16 cellular contexts compared by ENCODE assay signal in genomic region chr10:11183000-11183399, GRCh38.
DNase-seq lines count a peak whose midpoint lies in the region; ATAC-seq and TF ChIP-seq lines count a peak whose summit lies in the region.
"Had no signal": no experiment of that assay in that cellular context is flagged by ENCODE, and none has a peak within 500 bp of the region (broad histone marks: within the 10 kb centered on the region; RNA-seq: fewer than 3 reads in every experiment).

No MANE protein-coding gene starts in this region.

- in situ Hi-C loops in brain microvascular endothelial cell (cut with HindIII; ENCODE audit: low pct_ligation_motif_present, low sequenced_read_pairs): no loop called here

- H3K27ac ChIP-seq in psoas muscle: no peak overlapping the region
- no peak overlapping the region for H3K27ac ChIP-seq in brain microvascular endothelial cell
- H3K27ac ChIP-seq in osteoblast (ENCODE audit: low read depth, low read length): no peak overlapping the region

- WGBS in psoas muscle, 3 donors: 44 to 78% (median 53%) methylated on average over 3 of the region's 3 CpGs

- peaks cover 39% of the 10 kb centered on the region for H3K4me1 ChIP-seq in psoas muscle
- H3K4me1 ChIP-seq in osteoblast (ENCODE audit: insufficient read depth, low read length): no peaks in the 10 kb centered on the region

- H3K4me1 Mint-ChIP-seq in activated T-cell treated with anti-CD3 and anti-CD28 coated beads, Interleukin-2, amount 50 U/mL, for 72 hours (ENCODE audit: low read depth): peaks cover 69% of the 10 kb centered on the region
- H3K4me1 Mint-ChIP-seq in activated naive CD8-positive, alpha-beta T cell treated with anti-CD3 and anti-CD28 coated beads for 36 hours: peaks cover 80% of the 10 kb centered on the region

- no peaks in the 10 kb centered on the region for H3K27me3 ChIP-seq in psoas muscle (ENCODE audit: insufficient read depth in 3 of 3, low read length in 2 of 3)
- no peaks in the 10 kb centered on the region for H3K27me3 ChIP-seq in brain microvascular endothelial cell (replicated peaks)
- H3K27me3 ChIP-seq in osteoblast (ENCODE audit: insufficient read depth, low read length): no peaks in the 10 kb centered on the region

- H3K9me3 ChIP-seq in psoas muscle (no peaks in the 10 kb centered on the region), osteoblast (ENCODE audit: low read depth, low read length) (no peaks in the 10 kb centered on the region)

- no peaks in the 10 kb centered on the region for H3K79me2 ChIP-seq in osteoblast (ENCODE audit: insufficient read depth, low read length)

- H3K36me3 Mint-ChIP-seq in activated T-cell treated with anti-CD3 and anti-CD28 coated beads, Interleukin-2, amount 50 U/mL, for 72 hours (ENCODE audit: insufficient read depth in 2 of 2): peaks cover 36 to 47% of the 10 kb centered on the region in 2 donors
- peaks cover 89% of the 10 kb centered on the region for H3K36me3 Mint-ChIP-seq in activated naive CD8-positive, alpha-beta T cell treated with anti-CD3 and anti-CD28 coated beads for 36 hours

- peak overlapping the region; percentile 50 to 52 for H3K4me3 Mint-ChIP-seq in activated T-cell treated with anti-CD3 and anti-CD28 coated beads, Interleukin-2, amount 50 U/mL, for 72 hours
- peak overlapping the region; percentile 24 for H3K4me3 Mint-ChIP-seq in activated naive CD8-positive, alpha-beta T cell treated with anti-CD3 and anti-CD28 coated beads for 36 hours

- DNase-seq in activated T-cell treated with anti-CD3 and anti-CD28 coated beads, Interleukin-2, amount 50 U/mL, for 72 hours: no peak
- no peak for DNase-seq in activated T-cell treated with anti-CD3 and anti-CD28 coated beads, Interleukin-2, amount 50 U/mL, for 48 hours
- peak; percentile 47 for DNase-seq in Kasumi-1 (lab: John Stamatoyannopoulos, UW)
- DNase-seq in activated naive CD8-positive, alpha-beta T cell treated with anti-CD3 and anti-CD28 coated beads for 36 hours: no peak
- no peak for DNase-seq in psoas muscle
- no peak for DNase-seq in brain microvascular endothelial cell
- no peak for DNase-seq in osteoblast (ENCODE audit: insufficient read length, low spot score, missing footprints)
- DNase-seq in HUDEP-2 (lab: John Stamatoyannopoulos, UW; ENCODE audit: unreplicated experiment in 76 of 76): no peak
- DNase-seq: DMS 273 treated with DMSO at 0.1 percent for 48 hours; mammary epithelial cell; NCI-H1092; NCI-H2171; stimulated activated CD4-positive, alpha-beta T cell treated with anti-CD3 and anti-CD28 coated beads, Interleukin-2, amount 100 ng/mL, for 48 hours; stimulated activated CD8-positive, alpha-beta memory T cell treated with anti-CD3 and anti-CD28 coated beads, Interleukin-4, amount 100 ng/mL, for 48 hours; trophoblast cell had no signal

- peaks cover 0 to 2% of the 10 kb centered on the region in 2 donors for H3K36me3 ChIP-seq in psoas muscle (ENCODE audit: insufficient read depth in 1 of 2, low read depth in 1 of 2)
- no peaks in the 10 kb centered on the region for H3K36me3 ChIP-seq in brain microvascular endothelial cell (replicated peaks)
- H3K36me3 ChIP-seq in osteoblast (ENCODE audit: insufficient read depth, low read length): no peaks in the 10 kb centered on the region

- no peaks in the 10 kb centered on the region for H3K27me3 Mint-ChIP-seq in activated T-cell treated with anti-CD3 and anti-CD28 coated beads, Interleukin-2, amount 50 U/mL, for 72 hours (ENCODE audit: low read depth)
- no peaks in the 10 kb centered on the region for H3K27me3 Mint-ChIP-seq in activated naive CD8-positive, alpha-beta T cell treated with anti-CD3 and anti-CD28 coated beads for 36 hours

- H3K4me3 ChIP-seq in psoas muscle (no peak overlapping the region), brain microvascular endothelial cell (ENCODE audit: low read depth, low read length) (no peak overlapping the region), osteoblast (ENCODE audit: insufficient read depth, low read length) (no peak overlapping the region)

- H3K4me2 ChIP-seq in osteoblast (ENCODE audit: insufficient read depth, low read length): no peak overlapping the region

- H4K20me1 ChIP-seq in osteoblast (ENCODE audit: insufficient read depth, low read length): no peaks in the 10 kb centered on the region

- no peak for TF ChIP-seq CTCF in psoas muscle (IDR thresholded peaks at IDR 0.05)
- TF ChIP-seq CTCF in brain microvascular endothelial cell (IDR thresholded peaks at IDR 0.05; ENCODE audit: low read depth, low read length, missing control alignments): no peak
- TF ChIP-seq CTCF in osteoblast (IDR thresholded peaks at IDR 0.05; ENCODE audit: extremely low read depth, low read depth, low read length): no peak

- H2AFZ ChIP-seq in osteoblast (ENCODE audit: low read length): no peak overlapping the region

- ATAC-seq in activated T-cell treated with anti-CD3 and anti-CD28 coated beads, Interleukin-2, amount 50 U/mL, for 72 hours (replicated peaks in 1 of 2): no peak
- peak; percentile 58 to 77 (median 68) for ATAC-seq in psoas muscle
- ATAC-seq: sciatic nerve had no signal

- peaks cover 4 to 6% of the 10 kb centered on the region in 2 donors for H3K9me3 Mint-ChIP-seq in activated T-cell treated with anti-CD3 and anti-CD28 coated beads, Interleukin-2, amount 50 U/mL, for 72 hours
- H3K9me3 Mint-ChIP-seq in activated naive CD8-positive, alpha-beta T cell treated with anti-CD3 and anti-CD28 coated beads for 36 hours: peaks cover 34% of the 10 kb centered on the region

- intact Hi-C loops in psoas muscle (cut with DNase I): no loop called here

- H3K27ac Mint-ChIP-seq in activated T-cell treated with anti-CD3 and anti-CD28 coated beads, Interleukin-2, amount 50 U/mL, for 72 hours: peak overlapping the region; percentile 81
- no peak overlapping the region for H3K27ac Mint-ChIP-seq in activated naive CD8-positive, alpha-beta T cell treated with anti-CD3 and anti-CD28 coated beads for 36 hours

Comparison
In these comparisons a context has a peak if more than half of its experiments do, and no peak if none do; other contexts are left out.
1. ATAC-seq: peak in psoas muscle (4 of 4); none in activated T-cell treated with anti-CD3 and anti-CD28 coated beads, Interleukin-2, amount 50 U/mL, for 72 hours (0 of 2).
2. DNase-seq: peak in Kasumi-1 (2 of 2); none in activated T-cell treated with anti-CD3 and anti-CD28 coated beads, Interleukin-2, amount 50 U/mL, for 72 hours (0 of 2), activated T-cell treated with anti-CD3 and anti-CD28 coated beads, Interleukin-2, amount 50 U/mL, for 48 hours (0 of 2), activated naive CD8-positive, alpha-beta T cell treated with anti-CD3 and anti-CD28 coated beads for 36 hours (single experiment), psoas muscle (0 of 2), brain microvascular endothelial cell (single experiment), osteoblast (single experiment) and HUDEP-2 (0 of 76).